Comparison of ENCODE assay signal across 19 cellular contexts in genomic region chrX:9671998-9672397, GRCh38.
DNase-seq lines count a peak whose midpoint lies in the region; ATAC-seq and TF ChIP-seq lines count a peak whose summit lies in the region.
"Had no signal": no experiment of that assay in that cellular context is flagged by ENCODE, and none has a peak within 500 bp of the region (broad histone marks: within the 10 kb centered on the region; RNA-seq: fewer than 3 reads in every experiment).

No MANE protein-coding gene starts in this region.

- H3K27me3 Mint-ChIP-seq in HFFc6 (ENCODE audit: insufficient read depth) (peaks cover 1% of the 10 kb centered on the region; the same call in 1 of the 2 replicates), naive B cell (no peaks in the 10 kb centered on the region), type B pancreatic cell (no peaks in the 10 kb centered on the region)
- no peaks in the 10 kb centered on the region for H3K27me3 Mint-ChIP-seq in activated CD4-positive, alpha-beta memory T cell treated with anti-CD3 and anti-CD28 coated beads for 36 hours
- H3K27me3 Mint-ChIP-seq: activated CD8-positive, alpha-beta memory T cell treated with anti-CD3 and anti-CD28 coated beads, Interleukin-2, amount 10 ng/mL, durations not matched to agents 7 days and 5 days had no signal

- H3K9me3 Mint-ChIP-seq in HFFc6 (no peaks in the 10 kb centered on the region), naive B cell (peaks cover 0 to 12% (median 6%) of the 10 kb centered on the region in 7 donors), type B pancreatic cell (no peaks in the 10 kb centered on the region)
- H3K9me3 Mint-ChIP-seq in activated CD4-positive, alpha-beta memory T cell treated with anti-CD3 and anti-CD28 coated beads for 36 hours: peaks cover 4% of the 10 kb centered on the region

- peak overlapping the region; percentile 33; the same call in 1 of the 2 replicates for H3K27ac Mint-ChIP-seq in HFFc6
- peak overlapping the region; percentile 6 to 88 (median 68) for H3K27ac Mint-ChIP-seq in naive B cell
- H3K27ac Mint-ChIP-seq in type B pancreatic cell: no peak overlapping the region
- H3K27ac Mint-ChIP-seq in activated CD4-positive, alpha-beta memory T cell treated with anti-CD3 and anti-CD28 coated beads for 36 hours: no peak overlapping the region
- H3K27ac Mint-ChIP-seq: activated CD8-positive, alpha-beta memory T cell treated with anti-CD3 and anti-CD28 coated beads, Interleukin-2, amount 10 ng/mL, durations not matched to agents 7 days and 5 days had no signal

- CTCF ChIA-PET in activated CD4-positive, alpha-beta memory T cell treated with anti-CD3 and anti-CD28 coated beads for 36 hours (lab: Charles Lee): no interaction called here

- H3K4me1 Mint-ChIP-seq in HFFc6 (ENCODE audit: low read depth) (peaks cover 68% of the 10 kb centered on the region), naive B cell (peaks cover 19 to 33% (median 32%) of the 10 kb centered on the region in 3 donors), type B pancreatic cell (ENCODE audit: unreplicated experiment) (no peaks in the 10 kb centered on the region)
- H3K4me1 Mint-ChIP-seq in activated CD4-positive, alpha-beta memory T cell treated with anti-CD3 and anti-CD28 coated beads for 36 hours (ENCODE audit: low read depth): peaks cover 4% of the 10 kb centered on the region

- TF ChIP-seq CTCF in HFFc6 (IDR thresholded peaks at IDR 0.05) (no peak), type B pancreatic cell (conservative IDR thresholded peaks at IDR 0.05) (no peak)

- POLR2A ChIA-PET in activated CD4-positive, alpha-beta memory T cell treated with anti-CD3 and anti-CD28 coated beads for 36 hours (lab: Charles Lee): no interaction called here

- H3K4me3 Mint-ChIP-seq in HFFc6: no peak overlapping the region
- peak overlapping the region in 4 of 8 donors; percentile 8 to 25 (median 16) for H3K4me3 Mint-ChIP-seq in naive B cell
- H3K4me3 Mint-ChIP-seq in type B pancreatic cell: no peak overlapping the region
- no peak overlapping the region for H3K4me3 Mint-ChIP-seq in activated CD4-positive, alpha-beta memory T cell treated with anti-CD3 and anti-CD28 coated beads for 36 hours
- H3K4me3 Mint-ChIP-seq: activated CD8-positive, alpha-beta memory T cell treated with anti-CD3 and anti-CD28 coated beads, Interleukin-2, amount 10 ng/mL, durations not matched to agents 7 days and 5 days had no signal

- H3K36me3 Mint-ChIP-seq in HFFc6 (ENCODE audit: low read depth) (peaks cover 27% of the 10 kb centered on the region), naive B cell (peaks cover 9 to 21% of the 10 kb centered on the region in 2 donors), type B pancreatic cell (peaks cover 12% of the 10 kb centered on the region)
- H3K36me3 Mint-ChIP-seq in activated CD4-positive, alpha-beta memory T cell treated with anti-CD3 and anti-CD28 coated beads for 36 hours: peaks cover 11% of the 10 kb centered on the region

- ATAC-seq in GM18511 (IDR thresholded peaks at IDR 0.05; ENCODE audit: unreplicated experiment) (peak; percentile 69), naive B cell (ENCODE audit: low read depth in 2 of 2) (peak; percentile 84 to 88)
- ATAC-seq: activated CD8-positive, alpha-beta memory T cell treated with anti-CD3 and anti-CD28 coated beads, Interleukin-2, amount 10 ng/mL, durations not matched to agents 7 days and 5 days had no signal

- DNase-seq in HFFc6 (no peak), NOMO-1 treated with DMSO at 0.1 percent for 48 hours (lab: John Stamatoyannopoulos, UW; ENCODE audit: unreplicated experiment) (peak; percentile 48), naive B cell (peak; percentile 24), type B pancreatic cell (ENCODE audit: extremely low spot score, unreplicated experiment) (no peak), T-helper 9 cell (no peak)
- DNase-seq in stimulated activated CD4-positive, alpha-beta T cell treated with anti-CD3 and anti-CD28 coated beads, Interleukin-2, amount 100 ng/mL, for 48 hours: no peak
- DNase-seq in activated CD4-positive, alpha-beta memory T cell treated with anti-CD3 and anti-CD28 coated beads for 36 hours: no peak
- DNase-seq: activated CD8-positive, alpha-beta memory T cell treated with anti-CD3 and anti-CD28 coated beads, Interleukin-2, amount 10 ng/mL, durations not matched to agents 7 days and 5 days; activated effector memory CD4-positive, alpha-beta T cell treated with anti-CD3 and anti-CD28 coated beads, Interleukin-2, amount 50 U/mL, for 16 hours; amygdala; cerebellar nuclear complex; GDM1; GOT3; left ventricle myocardium inferior; NCI-H1092; ovary; stimulated activated CD4-positive, alpha-beta T cell treated with anti-CD3 and anti-CD28 coated beads, Interleukin-4, amount 100 ng/mL, for 24 hours; testis had no signal

- intact Hi-C loops in activated CD4-positive, alpha-beta memory T cell treated with anti-CD3 and anti-CD28 coated beads for 36 hours (cut with micrococcal nuclease): no loop called here

Comparison
In these comparisons a context has a peak if more than half of its experiments do, and no peak if none do; other contexts are left out.
1. DNase-seq: peak in NOMO-1 treated with DMSO at 0.1 percent for 48 hours (single experiment) and naive B cell (single experiment); none in HFFc6 (single experiment), type B pancreatic cell (single experiment), stimulated activated CD4-positive, alpha-beta T cell treated with anti-CD3 and anti-CD28 coated beads, Interleukin-2, amount 100 ng/mL, for 48 hours (0 of 2), activated CD4-positive, alpha-beta memory T cell treated with anti-CD3 and anti-CD28 coated beads for 36 hours (single experiment) and T-helper 9 cell (single experiment).
2. H3K27ac Mint-ChIP-seq: peak in HFFc6 (single experiment) and naive B cell (6 of 6); none in type B pancreatic cell (single experiment) and activated CD4-positive, alpha-beta memory T cell treated with anti-CD3 and anti-CD28 coated beads for 36 hours (single experiment).